In the genomic region with DNA sequence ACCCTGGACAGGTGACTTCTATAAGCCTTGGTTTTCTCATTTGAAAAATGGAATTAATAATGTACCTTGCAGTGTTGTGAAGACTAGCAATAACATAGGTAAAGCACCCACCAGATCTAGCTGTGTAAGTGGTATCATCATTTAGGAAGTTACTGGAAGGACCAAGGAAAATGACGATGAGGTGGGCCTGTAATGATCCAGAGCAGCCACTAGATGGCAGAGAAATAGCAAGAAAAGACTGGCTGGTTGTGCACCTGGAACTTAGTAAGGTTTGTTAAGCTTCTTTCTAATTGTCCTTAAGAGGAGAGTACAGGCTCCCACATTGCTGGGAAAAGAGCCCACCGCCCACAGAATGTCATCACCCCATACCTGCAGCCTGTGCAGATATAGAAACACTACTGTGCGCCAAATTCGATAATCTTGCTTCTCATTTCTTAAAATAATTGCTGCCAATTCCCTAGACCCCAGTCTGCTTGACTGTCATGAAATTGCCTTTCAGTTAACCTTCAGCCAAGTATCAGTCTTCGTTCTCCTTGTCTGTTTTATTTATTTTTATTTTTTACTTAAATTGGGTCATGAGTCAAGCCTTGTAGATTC, we compare ENCODE assay signal across 9 cellular contexts. TPM values are rescaled to one million over a fixed set of nuclear protein-coding genes. Genes with fewer than 3 reads are reported as not detected.
DNase-seq lines count a peak whose midpoint lies in the region; ATAC-seq, FAIRE-seq and TF ChIP-seq lines count a peak whose summit lies in the region.
"Had no signal": no experiment of that assay in that cellular context is flagged by ENCODE, and none has a peak within 500 bp of the region (broad histone marks: within the 10 kb centered on the region; RNA-seq: fewer than 3 reads in every experiment).

No MANE protein-coding gene starts in this region.

- ATAC-seq in GM12878 (peak; percentile 82), thoracic aorta (ENCODE audit: insufficient number of reproducible peaks, low FRiP score, low read depth) (no peak)

- in situ Hi-C loops in GM12878 (cut with MboI), result no loop called here

- TF ChIP-seq POLR2A in GM12878 (IDR thresholded peaks at IDR 0.05; ENCODE audit: low read depth, low read length), result no peak

- H2AFZ ChIP-seq in OCI-LY7 (ENCODE audit: low read length) (no peak overlapping the region), GM12878 (ENCODE audit: control insufficient read depth, low read depth, low read length) (no peak overlapping the region)

- DNase-seq in NCI-H510A treated with DMSO at 0.1 percent for 48 hours (lab: John Stamatoyannopoulos, UW) (peak; percentile 76), NCI-H510A (lab: John Stamatoyannopoulos, UW) (no peak), OCI-LY7 (ENCODE audit: low spot score) (peak; percentile 63), GM12878 (ENCODE audit: low read depth, low spot score) (no peak), kidney (no peak), thoracic aorta (ENCODE audit: low spot score) (no peak)
- no peak for DNase-seq in activated CD4-positive, CD25-positive, alpha-beta regulatory T cell treated with anti-CD3 and anti-CD28 coated beads, Interleukin-2, amount 50 U/mL, for 72 hours

- SMC1A ChIA-PET in GM12878 (lab: Charles Lee; ENCODE audit: uncharacterized antibody, unreplicated experiment), result interaction anchor here (0.7 to 1.9 kb wide), 9 partner anchors 9 to 536 kb away, joined by 3 to 8 read pairs (median 4); no protein-coding TSS in a partner anchor

- H3K27me3 ChIP-seq in GM12878 (replicated peaks in 1 of 2; ENCODE audit: control insufficient read depth in 2 of 2, insufficient read depth in 2 of 2, low read length in 1 of 2) (no peaks in the 10 kb centered on the region), thoracic aorta (replicated peaks; ENCODE audit: insufficient read depth) (no peaks in the 10 kb centered on the region)
- H3K27me3 ChIP-seq: BLaER1 had no signal

- H4K20me1 ChIP-seq in OCI-LY7 (ENCODE audit: insufficient read depth, low read length), result 0 out of 2 replicates have a peak, but pooled peaks cover 10% of the 10 kb centered on the region
- peaks cover 6% of the 10 kb centered on the region; the same call in 1 of the 2 replicates for H4K20me1 ChIP-seq in GM12878 (ENCODE audit: control insufficient read depth, insufficient read depth)

- H3K4me3 ChIP-seq in OCI-LY7 (ENCODE audit: low read depth, low read length, poor library complexity, severe bottlenecking) (no peak overlapping the region), GM12878 (no peak overlapping the region), kidney (ENCODE audit: low read length in 2 of 2) (no peak overlapping the region), thoracic aorta (no peak overlapping the region)
- H3K4me3 ChIP-seq: BLaER1 had no signal

- H3K27ac ChIP-seq in OCI-LY7 (ENCODE audit: low read depth, low read length, poor library complexity, severe bottlenecking) (no peak overlapping the region), GM12878 (ENCODE audit: control insufficient read depth, insufficient read depth) (no peak overlapping the region), kidney (ENCODE audit: low read depth in 2 of 2, low read length in 2 of 2) (no peak overlapping the region), thoracic aorta (no peak overlapping the region)
- H3K27ac ChIP-seq: BLaER1 had no signal

- H3K9me2 ChIP-seq in OCI-LY7 (ENCODE audit: insufficient read depth, low read length), result no peaks in the 10 kb centered on the region

- 66% methylated on average over 5 of the region's 5 CpGs for WGBS in GM12878 (ENCODE audit: insufficient coverage, insufficient replicate concordance, low lambda C conversion rate, missing lambda C conversion rate)

- CTCF ChIA-PET in OCI-LY7 (lab: Charles Lee; ENCODE audit: unreplicated experiment) (no interaction called here), GM12878 (lab: Yijun Ruan, JAX) (interaction anchor here (0.6 to 2.0 kb wide), 18 partner anchors 8 to 1326 kb away, joined by 3 to 15 read pairs (median 4); no protein-coding TSS in a partner anchor)

- intact Hi-C loops in OCI-LY7 (cut with micrococcal nuclease; ENCODE audit: unreplicated experiment), result no loop called here
- intact Hi-C loops in GM12878 (cut with micrococcal nuclease; ENCODE audit: unreplicated experiment), result loop anchor here (1.0 kb wide), 1 partner anchor 311 kb away; no protein-coding TSS in a partner anchor
- intact Hi-C loops in kidney (cut with DNase I), result no loop called here

- TF ChIP-seq CTCF in OCI-LY7 (conservative IDR thresholded peaks at IDR 0.05; ENCODE audit: low read length) (peak; percentile 91), GM12878 (IDR thresholded peaks at IDR 0.05 in 2 of 3, conservative IDR thresholded peaks at IDR 0.05 in 1 of 3; ENCODE audit: control insufficient read depth in 2 of 3, extremely low read depth in 1 of 3, insufficient read depth in 1 of 3, low read depth in 3 of 3, low read length in 3 of 3) (peak; percentile 78 to 87 (median 79)), kidney (IDR thresholded peaks at IDR 0.05; ENCODE audit: borderline replicate concordance, extremely low read depth, insufficient read depth) (peak; percentile 76), thoracic aorta (IDR thresholded peaks at IDR 0.05) (peak; percentile 83)

- FAIRE-seq in GM12878 (lab: Jason Lieb, UNC) (peak; percentile 78), kidney (lab: Jason Lieb, UNC) (no peak)

- H3K9me3 ChIP-seq in OCI-LY7 (ENCODE audit: low read length) (no peaks in the 10 kb centered on the region), GM12878 (replicated peaks; ENCODE audit: control insufficient read depth, insufficient read depth, low read length) (no peaks in the 10 kb centered on the region), kidney (ENCODE audit: control insufficient read depth in 1 of 2, low read length in 2 of 2) (no peaks in the 10 kb centered on the region), thoracic aorta (no peaks in the 10 kb centered on the region)
- H3K9me3 ChIP-seq: BLaER1 had no signal

- no peak for TF ChIP-seq EP300 in Ishikawa (IDR thresholded peaks at IDR 0.05; ENCODE audit: borderline replicate concordance)
- TF ChIP-seq EP300 in GM12878 (IDR thresholded peaks at IDR 0.05; ENCODE audit: borderline replicate concordance in 1 of 2, control insufficient read depth in 1 of 2, low read depth in 2 of 2, low read length in 2 of 2), result no peak

- H3K9ac ChIP-seq in GM12878 (ENCODE audit: control insufficient read depth, insufficient read depth, low read length) (no peak overlapping the region), kidney (ENCODE audit: low read length in 2 of 2) (no peak overlapping the region)
- H3K9ac ChIP-seq: BLaER1 had no signal

- H3K4me2 ChIP-seq in OCI-LY7 (ENCODE audit: low read length) (no peak overlapping the region), GM12878 (ENCODE audit: control insufficient read depth, insufficient read depth) (no peak overlapping the region)
- H3K4me2 ChIP-seq: BLaER1 had no signal

- H3K4me1 ChIP-seq in OCI-LY7 (ENCODE audit: insufficient read depth, low read length, poor library complexity, severe bottlenecking) (peaks cover 8% of the 10 kb centered on the region), GM12878 (ENCODE audit: control insufficient read depth, insufficient read depth, low read length) (peaks cover 22% of the 10 kb centered on the region), kidney (ENCODE audit: control insufficient read depth in 1 of 2, insufficient read depth in 1 of 2, low read depth in 1 of 2, low read length in 2 of 2) (peaks cover 0 to 3% of the 10 kb centered on the region in 2 donors), thoracic aorta (ENCODE audit: control insufficient read depth in 1 of 2, low read depth in 2 of 2) (peaks cover 0 to 5% of the 10 kb centered on the region in 2 donors)

- H3K36me3 ChIP-seq in OCI-LY7 (ENCODE audit: insufficient read depth, low read length) (peaks cover 45% of the 10 kb centered on the region), GM12878 (ENCODE audit: control insufficient read depth in 2 of 2, insufficient read depth in 2 of 2, low read length in 1 of 2) (peaks cover 3 to 7% of the 10 kb centered on the region in 2 experiments; a peak in 3 of 4 replicates), kidney (ENCODE audit: control insufficient read depth in 1 of 2, insufficient read depth in 2 of 2, low read length in 2 of 2) (peaks cover 0 to 6% of the 10 kb centered on the region in 2 donors), thoracic aorta (no peaks in the 10 kb centered on the region)

- no peaks in the 10 kb centered on the region for H3K79me2 ChIP-seq in OCI-LY7 (ENCODE audit: insufficient read depth, low read depth, low read length)
- H3K79me2 ChIP-seq in GM12878 (ENCODE audit: control insufficient read depth, insufficient read depth, low read length), result peaks cover 16% of the 10 kb centered on the region

- TF ChIP-seq RAD21 in Ishikawa (IDR thresholded peaks at IDR 0.05; ENCODE audit: low read depth), result peak; percentile 55
- peak; percentile 75 for TF ChIP-seq RAD21 in GM12878 (IDR thresholded peaks at IDR 0.05; ENCODE audit: insufficient read depth, low read depth, low read length)

- POLR2A ChIA-PET in OCI-LY7 (lab: Charles Lee) (no interaction called here), GM12878 (lab: Charles Lee) (no interaction called here)

- BruUV-seq in OCI-LY7 (replicated peaks; lab: Mats Ljungman, UMichigan), result no TSS peak
- no TSS peak for BruUV-seq in GM12878 (replicated peaks; lab: Mats Ljungman, UMichigan)

- RAD21 ChIA-PET in GM12878 (lab: Charles Lee; ENCODE audit: unreplicated experiment), result interaction anchor here (0.6 to 2.0 kb wide), 5 partner anchors 25 to 310 kb away, joined by 3 to 12 read pairs (median 4); no protein-coding TSS in a partner anchor

RNA-seq across cellular contexts. Expression of gene WNT4, which starts 37.2 kb away (rescaled TPM):
- total RNA-seq in OCI-LY7 (2014; rRNA removed; shearing (Covaris generic)), result not detected in 2 replicates
- total RNA-seq in OCI-LY7 (2022) (not detected in 2 replicates), GM12878 (2014; rRNA removed) (under 0.01 TPM in 1 of 2 replicates, not detected in the other), GM12878 (2014; rRNA removed; fragmentation: Illumina TruSeq; extraction: Trizol) (not detected in 2 replicates), GM12878 (2021) (not detected in 2 replicates), kidney (0.69 TPM), thoracic aorta (not detected)
- total RNA-seq in GM12878 (2013; cell fraction: nucleolus; rRNA removed), result 0.20 and 0.21 TPM in 2 replicates
- 0.09 TPM for polyA plus RNA-seq in GM12878 (2011; ENCODE audit: low read depth)
- polyA plus RNA-seq in GM12878 (2011; rRNA removed) (0.01 TPM in 1 of 2 replicates, not detected in the other), GM12878 (2014; fragmentation: Illumina TruSeq; extraction: Trizol) (not detected in 2 replicates), GM12878 (2014; fragmentation: Nextera tagmentation; extraction: Ambion mirVana) (not detected), GM12878 (2014; rRNA removed) (0.27 TPM in 1 of 2 replicates, not detected in the other), GM12878 (2016; fragmentation: Nextera tagmentation; extraction: Ambion mirVana) (not detected), kidney (ENCODE audit: insufficient read depth, low read depth, low replicate concordance) (0.45 TPM)
- polyA plus RNA-seq in GM12878 (2011; cell fraction: cytosol; rRNA removed), result 0.03 TPM in 1 of 2 replicates, not detected in the other
- polyA plus RNA-seq in GM12878 (2011; cell fraction: nucleus; rRNA removed), result not detected in 2 replicates
- polyA plus RNA-seq in GM12878 (2012), result 0.15 and 0.25 TPM in 2 replicates
- polyA minus RNA-seq in GM12878 (2011; rRNA and poly(A)+ RNA removed), result 0.05 TPM in 1 of 2 replicates, not detected in the other
- not detected in 2 replicates for polyA minus RNA-seq in GM12878 (2011; cell fraction: cytosol; rRNA and poly(A)+ RNA removed)
- not detected in 2 replicates for polyA minus RNA-seq in GM12878 (2011; cell fraction: nucleus; rRNA and poly(A)+ RNA removed)

RNA-seq across cellular contexts. Expression of gene CDC42, which starts 53.2 kb away (rescaled TPM):
- 109 and 120 TPM in 2 replicates for total RNA-seq in OCI-LY7 (2014; rRNA removed; shearing (Covaris generic))
- total RNA-seq in OCI-LY7 (2022) (157 and 163 TPM in 2 replicates), GM12878 (2014; rRNA removed) (350 and 429 TPM in 2 replicates), GM12878 (2014; rRNA removed; fragmentation: Illumina TruSeq; extraction: Trizol) (418 and 422 TPM in 2 replicates), GM12878 (2021) (302 and 307 TPM in 2 replicates), kidney (248 TPM), thoracic aorta (100 to 1,000 TPM; 156 to 187 TPM)
- 56.5 and 59.3 TPM in 2 replicates for total RNA-seq in GM12878 (2013; cell fraction: nucleolus; rRNA removed)
- polyA plus RNA-seq in GM12878 (2011; ENCODE audit: low read depth), result 600 TPM
- polyA plus RNA-seq in GM12878 (2011; rRNA removed) (479 and 776 TPM in 2 replicates), GM12878 (2014; fragmentation: Illumina TruSeq; extraction: Trizol) (426 and 542 TPM in 2 replicates), GM12878 (2014; fragmentation: Nextera tagmentation; extraction: Ambion mirVana) (100 to 1,000 TPM; 286 to 442 TPM), GM12878 (2014; rRNA removed) (230 and 275 TPM in 2 replicates), GM12878 (2016; fragmentation: Nextera tagmentation; extraction: Ambion mirVana) (100 to 1,000 TPM; 184 to 200 TPM), kidney (ENCODE audit: insufficient read depth, low read depth, low replicate concordance) (207 TPM)
- 185 and 243 TPM in 2 replicates for polyA plus RNA-seq in GM12878 (2011; cell fraction: cytosol; rRNA removed)
- 95.9 and 111 TPM in 2 replicates for polyA plus RNA-seq in GM12878 (2011; cell fraction: nucleus; rRNA removed)
- polyA plus RNA-seq in GM12878 (2012), result 274 and 336 TPM in 2 replicates
- polyA minus RNA-seq in GM12878 (2011; rRNA and poly(A)+ RNA removed), result 265 and 457 TPM in 2 replicates
- polyA minus RNA-seq in GM12878 (2011; cell fraction: cytosol; rRNA and poly(A)+ RNA removed), result 121 and 123 TPM in 2 replicates
- polyA minus RNA-seq in GM12878 (2011; cell fraction: nucleus; rRNA and poly(A)+ RNA removed), result 21.6 and 24.3 TPM in 2 replicates

Comparison
In these comparisons a context has a peak if more than half of its experiments do, and no peak if none do; other contexts are left out.
1. DNase-seq: peak in NCI-H510A treated with DMSO at 0.1 percent for 48 hours (single experiment) and OCI-LY7 (single experiment); none in NCI-H510A (single experiment), GM12878 (single experiment), kidney (single experiment), thoracic aorta (single experiment) and activated CD4-positive, CD25-positive, alpha-beta regulatory T cell treated with anti-CD3 and anti-CD28 coated beads, Interleukin-2, amount 50 U/mL, for 72 hours (single experiment).
2. Peak in every context shown above with its lines, with median percentiles within 50 percentile points of each other: CTCF ChIP-seq.